Comparison of ENCODE assay signal across 21 cellular contexts in the genomic region with DNA sequence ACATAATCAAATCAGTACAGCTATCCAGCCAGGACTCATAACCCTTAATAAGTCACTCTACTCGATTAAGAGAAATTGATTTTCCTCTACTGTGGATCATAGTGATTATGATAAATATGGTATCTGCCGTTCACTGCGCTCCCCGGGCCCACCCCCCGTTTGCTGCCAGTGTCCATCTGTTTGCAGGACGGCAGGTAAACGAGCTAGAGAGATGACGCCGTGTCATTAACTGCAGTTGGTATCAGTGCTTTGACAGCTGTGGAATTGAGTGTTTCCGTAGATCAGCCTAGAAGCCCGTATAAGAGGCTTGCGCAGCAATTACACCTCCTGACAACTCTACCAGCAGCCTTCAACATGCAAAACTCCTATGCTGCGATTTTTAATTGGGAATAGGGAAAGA.
"Had no signal": no experiment of that assay in that cellular context is flagged by ENCODE, and none has a peak within 500 bp of the region (broad histone marks: within the 10 kb centered on the region; RNA-seq: fewer than 3 reads in every experiment).

No MANE protein-coding gene starts in this region.

- H3K4me3 ChIP-seq: ascending aorta, lung, neural progenitor cell, ovary, stomach, thoracic aorta had no signal

- H3K4me1 Mint-ChIP-seq: activated naive CD8-positive, alpha-beta T cell treated with anti-CD3 and anti-CD28 coated beads, Interleukin-2, amount 50 U/mL, for 24 hours; activated T-helper 17 cell treated with anti-CD3 and anti-CD28 coated beads, Interleukin-2, amount 50 U/mL, for 72 hours; immature natural killer cell had no signal

- H3K36me3 Mint-ChIP-seq: immature natural killer cell, mesothelial cell of epicardium had no signal

- H3K4me1 ChIP-seq: ascending aorta, neural progenitor cell, stomach had no signal

- H3K4me3 Mint-ChIP-seq: activated naive CD8-positive, alpha-beta T cell treated with anti-CD3 and anti-CD28 coated beads, Interleukin-2, amount 50 U/mL, for 24 hours; activated T-helper 17 cell treated with anti-CD3 and anti-CD28 coated beads, Interleukin-2, amount 50 U/mL, for 72 hours; effector memory CD8-positive, alpha-beta T cell; immature natural killer cell; mesothelial cell of epicardium; neural progenitor cell had no signal

- H3K9me3 ChIP-seq: ascending aorta, ovary, stomach, thoracic aorta had no signal

- H3K27ac ChIP-seq: ascending aorta, epithelial cell of prostate, neural progenitor cell, ovary, stomach, thoracic aorta had no signal

- H3K4me2 ChIP-seq: neural progenitor cell had no signal

- H3K9me3 Mint-ChIP-seq: neural progenitor cell had no signal

- H3K27me3 Mint-ChIP-seq: activated naive CD8-positive, alpha-beta T cell treated with anti-CD3 and anti-CD28 coated beads, Interleukin-2, amount 50 U/mL, for 24 hours; activated T-helper 17 cell treated with anti-CD3 and anti-CD28 coated beads, Interleukin-2, amount 50 U/mL, for 72 hours; effector memory CD8-positive, alpha-beta T cell had no signal

- H3K36me3 ChIP-seq: ascending aorta, neural progenitor cell, ovary, stomach, thoracic aorta had no signal

- H3K27me3 ChIP-seq: ascending aorta, neural progenitor cell, ovary, stomach had no signal

- H3K27ac Mint-ChIP-seq: activated naive CD8-positive, alpha-beta T cell treated with anti-CD3 and anti-CD28 coated beads, Interleukin-2, amount 50 U/mL, for 24 hours; activated T-helper 17 cell treated with anti-CD3 and anti-CD28 coated beads, Interleukin-2, amount 50 U/mL, for 72 hours; effector memory CD8-positive, alpha-beta T cell; immature natural killer cell; mesothelial cell of epicardium; neural progenitor cell had no signal

- DNase-seq: activated CD4-positive, alpha-beta T cell treated with anti-CD3 and anti-CD28 coated beads for 1 hour; activated CD4-positive, alpha-beta T cell treated with anti-CD3 and anti-CD28 coated beads, Interleukin-2, amount 50 U/mL, for 48 hours; activated naive CD4-positive, alpha-beta T cell treated with Interleukin-2 at 50 U/mL for 16 hours; activated naive CD8-positive, alpha-beta T cell treated with anti-CD3 and anti-CD28 coated beads, Interleukin-2, amount 50 U/mL, for 24 hours; dermis blood vessel endothelial cell; effector memory CD8-positive, alpha-beta T cell; foreskin melanocyte; immature natural killer cell; left colon; ovary; stimulated activated CD4-positive, alpha-beta T cell treated with anti-CD3 and anti-CD28 coated beads, Interleukin-12 subunit alpha, Interleukin-12 subunit beta, amount 100 ng/mL, for 4 hours; stimulated activated CD4-positive, alpha-beta T cell treated with anti-CD3 and anti-CD28 coated beads, Interleukin-2, amount 100 ng/mL, for 24 hours; stomach; T1000 had no signal

- H2AFZ ChIP-seq: neural progenitor cell had no signal

- H3K9ac ChIP-seq: neural progenitor cell had no signal
